In the genomic region with DNA sequence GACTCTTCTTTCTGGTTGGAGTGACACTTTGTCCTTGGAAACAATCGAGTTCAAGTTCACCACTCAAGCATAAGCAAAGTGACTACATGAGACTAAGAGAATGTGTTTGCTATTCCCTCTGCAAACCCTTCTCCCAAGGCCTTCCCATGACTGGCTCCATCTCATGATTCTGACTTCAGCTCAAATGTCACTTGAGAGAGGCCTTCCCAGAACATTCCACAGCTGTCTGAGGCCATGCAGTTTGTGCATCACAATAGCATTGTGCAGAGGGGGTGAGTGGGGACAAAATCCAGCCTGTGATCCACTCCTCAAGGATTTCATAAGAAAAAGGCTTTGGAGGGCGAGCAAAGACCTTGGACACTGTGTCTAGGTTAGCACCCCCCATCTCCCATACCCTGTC, we compare ENCODE assay signal across 23 cellular contexts. TPM values are rescaled to one million over a fixed set of nuclear protein-coding genes. Genes with fewer than 3 reads are reported as not detected.
"Had no signal": no experiment of that assay in that cellular context is flagged by ENCODE, and none has a peak within 500 bp of the region (broad histone marks: within the 10 kb centered on the region; RNA-seq: fewer than 3 reads in every experiment).

No MANE protein-coding gene starts in this region.

- H3K4me3 ChIP-seq: K562, PC-9, Peyer's patch, SJCRH30, SK-N-MC had no signal

- H3K27ac ChIP-seq: HL-60, KMS-11, PC-9, Peyer's patch, SJCRH30, SK-N-MC had no signal

- ATAC-seq: K562, Right ventricle myocardium inferior had no signal

- H3K27me3 ChIP-seq: Peyer's patch, SJCRH30 had no signal

- H3K4me3 Mint-ChIP-seq: IgD-negative memory B cell had no signal

- H2AFZ ChIP-seq: PC-9 had no signal

- H3K4me2 ChIP-seq: KMS-11, PC-9 had no signal

- H3K9me3 ChIP-seq: Peyer's patch, SJCRH30 had no signal

- DNase-seq: Kasumi-1; MM.1S; NCI-H1092 treated with DMSO at 0.1 percent for 48 hours; NCI-H1436; NCI-H2029 treated with DMSO at 0.1 percent for 48 hours; NCI-H2171 treated with DMSO at 0.1 percent for 48 hours; NCI-H345; NCI-H446 treated with DMSO at 0.1 percent for 48 hours; NCI-H510A treated with DMSO at 0.1 percent for 48 hours; NCI-H526; NCI-H82; NK-92 treated with Interleukin-12 subunit alpha and Interleukin-12 subunit beta, amount 100 ng/mL, for 24 hours; OCI-M1; PC-9; Peyer's patch; SHP77 treated with DMSO at 0.1 percent for 48 hours; SJCRH30 had no signal

- H3K27ac Mint-ChIP-seq: IgD-negative memory B cell had no signal

- H3K9ac ChIP-seq: KMS-11 had no signal

- H3K36me3 ChIP-seq: Peyer's patch, SJCRH30 had no signal

- H3K4me1 ChIP-seq: Peyer's patch had no signal

RNA-seq across cellular contexts. Expression of gene LRMDA, which starts 6.9 kb away (rescaled TPM):
- total RNA-seq: PC-9 had no signal
- polyA plus RNA-seq: IgD-negative memory B cell, K562 had no signal

RNA-seq across cellular contexts. Expression of gene ZNF503, which starts 23.0 kb away (rescaled TPM):
- total RNA-seq: K562 had no signal
- polyA plus RNA-seq: IgD-negative memory B cell, K562 had no signal
